1 cellular context compared by ENCODE assay signal in the genomic region with DNA sequence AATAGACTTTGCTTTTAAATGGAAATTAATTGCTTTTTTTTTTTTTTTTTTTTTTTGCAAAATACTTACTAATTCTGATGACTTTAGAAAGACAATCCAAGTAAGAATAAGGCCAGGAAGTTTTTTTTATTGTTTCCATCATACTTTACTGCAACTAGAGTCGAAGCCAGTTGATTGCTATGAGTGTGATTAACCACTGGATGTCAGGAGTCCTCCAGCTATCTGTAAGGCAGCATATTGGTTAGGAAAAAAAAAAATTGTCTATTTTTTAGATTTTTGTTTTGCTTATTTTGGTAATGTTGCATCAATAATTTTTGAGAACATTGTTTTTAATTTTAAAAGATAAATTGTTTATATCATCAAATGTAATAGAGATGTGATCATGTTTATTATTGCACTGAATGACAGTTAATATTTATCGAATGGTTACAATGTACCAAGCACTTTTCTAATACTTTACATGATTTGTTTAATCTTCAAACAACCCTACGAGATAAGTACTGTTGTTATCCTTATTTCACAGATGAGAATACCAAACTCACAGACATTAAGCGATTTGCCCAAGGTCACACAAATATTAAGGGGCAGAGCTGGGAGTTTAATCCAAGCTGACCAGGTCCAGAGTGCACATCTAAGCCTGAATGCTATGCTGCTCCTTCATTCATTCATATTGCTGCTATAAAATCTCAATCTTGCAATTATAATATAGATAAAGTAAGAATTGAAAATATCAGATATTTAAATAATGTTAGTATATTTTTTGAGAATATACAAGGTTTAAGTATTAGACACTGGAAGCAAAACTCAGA.
TF ChIP-seq lines count a peak whose summit lies in the region.

No MANE protein-coding gene starts in this region.

TF ChIP-seq in Ishikawa, 13 proteins besides CTCF, POLR2A, EP300 and RAD21 (continued from another document):
- TF ChIP-seq, protein P1, sequence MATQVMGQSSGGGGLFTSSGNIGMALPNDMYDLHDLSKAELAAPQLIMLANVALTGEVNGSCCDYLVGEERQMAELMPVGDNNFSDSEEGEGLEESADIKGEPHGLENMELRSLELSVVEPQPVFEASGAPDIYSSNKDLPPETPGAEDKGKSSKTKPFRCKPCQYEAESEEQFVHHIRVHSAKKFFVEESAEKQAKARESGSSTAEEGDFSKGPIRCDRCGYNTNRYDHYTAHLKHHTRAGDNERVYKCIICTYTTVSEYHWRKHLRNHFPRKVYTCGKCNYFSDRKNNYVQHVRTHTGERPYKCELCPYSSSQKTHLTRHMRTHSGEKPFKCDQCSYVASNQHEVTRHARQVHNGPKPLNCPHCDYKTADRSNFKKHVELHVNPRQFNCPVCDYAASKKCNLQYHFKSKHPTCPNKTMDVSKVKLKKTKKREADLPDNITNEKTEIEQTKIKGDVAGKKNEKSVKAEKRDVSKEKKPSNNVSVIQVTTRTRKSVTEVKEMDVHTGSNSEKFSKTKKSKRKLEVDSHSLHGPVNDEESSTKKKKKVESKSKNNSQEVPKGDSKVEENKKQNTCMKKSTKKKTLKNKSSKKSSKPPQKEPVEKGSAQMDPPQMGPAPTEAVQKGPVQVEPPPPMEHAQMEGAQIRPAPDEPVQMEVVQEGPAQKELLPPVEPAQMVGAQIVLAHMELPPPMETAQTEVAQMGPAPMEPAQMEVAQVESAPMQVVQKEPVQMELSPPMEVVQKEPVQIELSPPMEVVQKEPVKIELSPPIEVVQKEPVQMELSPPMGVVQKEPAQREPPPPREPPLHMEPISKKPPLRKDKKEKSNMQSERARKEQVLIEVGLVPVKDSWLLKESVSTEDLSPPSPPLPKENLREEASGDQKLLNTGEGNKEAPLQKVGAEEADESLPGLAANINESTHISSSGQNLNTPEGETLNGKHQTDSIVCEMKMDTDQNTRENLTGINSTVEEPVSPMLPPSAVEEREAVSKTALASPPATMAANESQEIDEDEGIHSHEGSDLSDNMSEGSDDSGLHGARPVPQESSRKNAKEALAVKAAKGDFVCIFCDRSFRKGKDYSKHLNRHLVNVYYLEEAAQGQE (IDR thresholded peaks at IDR 0.05; ENCODE audit: low read depth): no peak
TF ChIP-seq in Ishikawa: peak in this region for 0.
